1 cellular context compared by ENCODE assay signal in genomic region chr15:78933187-78934062, GRCh38.
TF ChIP-seq lines count a peak whose summit lies in the region.

No MANE protein-coding gene starts in this region.

TF ChIP-seq in GM12878, 131 proteins besides CTCF, POLR2A, EP300 and RAD21:
- TF ChIP-seq REST (IDR thresholded peaks at IDR 0.05; ENCODE audit: low read depth, low read length): no peak
- TF ChIP-seq RFX5 (IDR thresholded peaks at IDR 0.05; ENCODE audit: low read depth, low read length): no peak
- TF ChIP-seq RELA (IDR thresholded peaks at IDR 0.05; ENCODE audit: borderline replicate concordance, partially characterized antibody): no peak
- TF ChIP-seq, protein P1, sequence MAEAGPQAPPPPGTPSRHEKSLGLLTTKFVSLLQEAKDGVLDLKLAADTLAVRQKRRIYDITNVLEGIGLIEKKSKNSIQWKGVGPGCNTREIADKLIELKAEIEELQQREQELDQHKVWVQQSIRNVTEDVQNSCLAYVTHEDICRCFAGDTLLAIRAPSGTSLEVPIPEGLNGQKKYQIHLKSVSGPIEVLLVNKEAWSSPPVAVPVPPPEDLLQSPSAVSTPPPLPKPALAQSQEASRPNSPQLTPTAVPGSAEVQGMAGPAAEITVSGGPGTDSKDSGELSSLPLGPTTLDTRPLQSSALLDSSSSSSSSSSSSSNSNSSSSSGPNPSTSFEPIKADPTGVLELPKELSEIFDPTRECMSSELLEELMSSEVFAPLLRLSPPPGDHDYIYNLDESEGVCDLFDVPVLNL (IDR thresholded peaks at IDR 0.05; ENCODE audit: low read depth, low read length): no peak
- TF ChIP-seq ZNF592 (IDR thresholded peaks at IDR 0.05): no peak
- TF ChIP-seq SPI1 (IDR thresholded peaks at IDR 0.05; ENCODE audit: borderline replicate concordance, insufficient read depth, low read depth, low read length): no peak
- no peak for TF ChIP-seq WRNIP1 (IDR thresholded peaks at IDR 0.05; ENCODE audit: borderline replicate concordance, low read depth, low read length)
- TF ChIP-seq SMC3 (IDR thresholded peaks at IDR 0.05; ENCODE audit: borderline replicate concordance, low read length): no peak
- TF ChIP-seq STAT3 (IDR thresholded peaks at IDR 0.05; ENCODE audit: low read depth, low read length): no peak
- no peak for TF ChIP-seq E4F1 (IDR thresholded peaks at IDR 0.05; ENCODE audit: borderline replicate concordance, partially characterized antibody)
- no peak; the same call in 1 of the 2 replicates for TF ChIP-seq POLR2AphosphoS5 (IDR thresholded peaks at IDR 0.05; ENCODE audit: low read length)
- no peak for TF ChIP-seq CEBPB (IDR thresholded peaks at IDR 0.05; ENCODE audit: borderline replicate concordance in 1 of 2, low read depth in 2 of 2, low read length in 2 of 2)
- TF ChIP-seq SIN3A (IDR thresholded peaks at IDR 0.05; ENCODE audit: low read depth, low read length): no peak
